Comparison of ENCODE assay signal across 29 cellular contexts in genomic region chr15:69434679-69435078, GRCh38.
"Had no signal": no experiment of that assay in that cellular context is flagged by ENCODE, and none has a peak within 500 bp of the region (broad histone marks: within the 10 kb centered on the region; RNA-seq: fewer than 3 reads in every experiment).

No MANE protein-coding gene starts in this region.

- H3K36me3 ChIP-seq: colonic mucosa, stomach, thyroid gland had no signal

- H3K4me3 Mint-ChIP-seq: dendritic cell treated with granulocyte-macrophage colony-stimulating factor and Interleukin-4, amounts not matched to agents 40 ng/mL and 50 ng/mL, for 4 days; endodermal cell; immature natural killer cell; mesothelial cell of epicardium; naive B cell; natural killer cell treated with Interleukin-12 subunit alpha and Interleukin-12 subunit beta and Interleukin-15 and Interleukin-18, amount 100 ng/mL, for 72 hours; neural crest cell; stimulated activated effector memory CD8-positive, alpha-beta T cell treated with anti-CD3 and anti-CD28 coated beads, Interleukin-12 subunit alpha, Interleukin-12 subunit beta, amount 100 ng/mL, for 72 hours; type B pancreatic cell had no signal

- H3K27me3 ChIP-seq: colonic mucosa, esophagus squamous epithelium, stomach, thyroid gland had no signal

- DNase-seq: colonic mucosa; effector CD8-positive, alpha-beta T cell; endodermal cell; esophagus squamous epithelium; foreskin melanocyte; hypothalamus; immature natural killer cell; mesenchymal stem cell; mucosa of descending colon; naive B cell; stimulated activated CD4-positive, alpha-beta T cell treated with anti-CD3 and anti-CD28 coated beads, Interleukin-2, amount 100 ng/mL, for 24 hours; stimulated activated CD4-positive, alpha-beta T cell treated with anti-CD3 and anti-CD28 coated beads, Interleukin-4, amount 100 ng/mL, for 24 hours; stimulated activated naive CD4-positive, alpha-beta T cell treated with Interleukin-2 at 50 U/mL for 16 hours; stomach; thyroid gland had no signal

- H3K27me3 Mint-ChIP-seq: dendritic cell treated with granulocyte-macrophage colony-stimulating factor and Interleukin-4, amounts not matched to agents 40 ng/mL and 50 ng/mL, for 4 days; natural killer cell treated with Interleukin-12 subunit alpha and Interleukin-12 subunit beta and Interleukin-15 and Interleukin-18, amount 100 ng/mL, for 72 hours; type B pancreatic cell had no signal

- H3K9me3 ChIP-seq: colonic mucosa, esophagus squamous epithelium, mucosa of descending colon, stomach, thyroid gland had no signal

- H3K4me2 ChIP-seq: smooth muscle cell had no signal

- FAIRE-seq: keratinocyte, urothelium cell line had no signal

- H3K4me3 ChIP-seq: colonic mucosa, esophagus squamous epithelium, lung, mucosa of descending colon, smooth muscle cell, stomach, thyroid gland had no signal

- H3K27ac ChIP-seq: colonic mucosa, esophagus squamous epithelium, parathyroid adenoma, stomach, thyroid gland had no signal

- H2AFZ ChIP-seq: parathyroid adenoma had no signal

- H3K27ac Mint-ChIP-seq: endodermal cell; immature natural killer cell; mesothelial cell of epicardium; naive B cell; natural killer cell treated with Interleukin-12 subunit alpha and Interleukin-12 subunit beta and Interleukin-15 and Interleukin-18, amount 100 ng/mL, for 72 hours; progenitor cell of endocrine pancreas; stimulated activated effector memory CD8-positive, alpha-beta T cell treated with anti-CD3 and anti-CD28 coated beads, Interleukin-12 subunit alpha, Interleukin-12 subunit beta, amount 100 ng/mL, for 72 hours; type B pancreatic cell had no signal

- H3K36me3 Mint-ChIP-seq: naive B cell had no signal

- ATAC-seq: left lobe of liver; mucosa of descending colon; natural killer cell treated with Interleukin-12 subunit alpha and Interleukin-12 subunit beta and Interleukin-15 and Interleukin-18, amount 100 ng/mL, for 72 hours; sciatic nerve; stimulated activated effector memory CD8-positive, alpha-beta T cell treated with anti-CD3 and anti-CD28 coated beads, Interleukin-12 subunit alpha, Interleukin-12 subunit beta, amount 100 ng/mL, for 72 hours had no signal

- H3K4me1 ChIP-seq: colonic mucosa, esophagus squamous epithelium, parathyroid adenoma, thyroid gland had no signal

- H3K9ac ChIP-seq: parathyroid adenoma had no signal

- H3K9me3 Mint-ChIP-seq: dendritic cell treated with granulocyte-macrophage colony-stimulating factor and Interleukin-4, amounts not matched to agents 40 ng/mL and 50 ng/mL, for 4 days; endodermal cell; immature natural killer cell; mesothelial cell of epicardium; naive B cell; natural killer cell treated with Interleukin-12 subunit alpha and Interleukin-12 subunit beta and Interleukin-15 and Interleukin-18, amount 100 ng/mL, for 72 hours; neural crest cell; stimulated activated effector memory CD8-positive, alpha-beta T cell treated with anti-CD3 and anti-CD28 coated beads, Interleukin-12 subunit alpha, Interleukin-12 subunit beta, amount 100 ng/mL, for 72 hours; type B pancreatic cell had no signal

- H3K4me1 Mint-ChIP-seq: immature natural killer cell; mesothelial cell of epicardium; naive B cell; neural crest cell; stimulated activated effector memory CD8-positive, alpha-beta T cell treated with anti-CD3 and anti-CD28 coated beads, Interleukin-12 subunit alpha, Interleukin-12 subunit beta, amount 100 ng/mL, for 72 hours had no signal
